15 cellular contexts compared by ENCODE assay signal in the genomic region with DNA sequence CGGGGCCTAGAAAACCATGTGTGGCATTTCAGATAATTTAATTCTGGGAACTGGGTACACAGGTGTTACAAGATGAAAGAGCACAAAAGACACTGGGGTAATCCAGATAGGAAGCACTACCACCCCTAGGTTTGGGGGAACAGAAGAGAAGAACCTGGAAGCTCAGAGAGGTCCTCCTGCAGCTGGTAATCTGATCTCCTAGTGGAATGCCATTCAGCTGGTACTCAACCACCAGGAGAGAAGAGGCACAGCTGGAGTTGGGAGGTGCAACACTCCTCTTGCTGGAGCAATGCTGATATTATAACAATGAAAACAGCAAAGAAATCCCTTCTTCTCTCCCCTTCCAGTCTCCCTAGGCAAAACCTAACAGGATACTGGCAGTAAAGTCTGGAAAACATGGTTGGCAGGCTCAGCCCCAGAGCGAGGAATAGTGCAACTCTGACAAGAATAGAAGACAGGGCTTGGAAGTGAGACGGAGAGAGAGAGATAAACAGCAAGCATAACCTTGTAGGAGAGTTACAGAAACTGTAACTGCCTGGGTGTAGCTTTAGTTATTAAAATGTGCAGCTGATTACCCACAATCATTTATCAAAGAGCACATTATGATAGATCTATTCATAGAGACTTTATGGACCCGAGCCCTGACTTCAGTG. TPM values are rescaled to one million over a fixed set of nuclear protein-coding genes. Genes with fewer than 3 reads are reported as not detected.
DNase-seq lines count a peak whose midpoint lies in the region; ATAC-seq and TF ChIP-seq lines count a peak whose summit lies in the region.
"Had no signal": no experiment of that assay in that cellular context is flagged by ENCODE, and none has a peak within 500 bp of the region (broad histone marks: within the 10 kb centered on the region; RNA-seq: fewer than 3 reads in every experiment).

No MANE protein-coding gene starts in this region.

- H3K27ac Mint-ChIP-seq in GM23338 = peak overlapping the region; percentile 87

- H4K20me1 ChIP-seq in GM23338 (replicated peaks; ENCODE audit: insufficient read depth) = peaks cover 17% of the 10 kb centered on the region

- H3K18ac ChIP-seq in mesendoderm (ENCODE audit: low read length) = no peak overlapping the region

- H3K23ac ChIP-seq in mesendoderm (ENCODE audit: low read length) = no peak overlapping the region

- peaks cover 62% of the 10 kb centered on the region for H3K79me2 ChIP-seq in GM23338 (replicated peaks; ENCODE audit: insufficient read depth)
- H3K79me2 ChIP-seq in mesendoderm (ENCODE audit: control insufficient read depth, insufficient read depth, low read length) = peaks cover 5% of the 10 kb centered on the region

- H3K9ac ChIP-seq in mesendoderm (ENCODE audit: low read length) = peak overlapping the region; percentile 35
- H3K9ac ChIP-seq: BLaER1 treated with 17β-estradiol and CSF1 and Interleukin-3, amounts not matched to agents 10 nM and 100 nM had no signal

- H3K4me3 ChIP-seq in GM23338 (peak overlapping the region; percentile 32), mesendoderm (ENCODE audit: low read length) (no peak overlapping the region)
- H3K4me3 ChIP-seq: BLaER1 treated with 17β-estradiol and CSF1 and Interleukin-3, amounts not matched to agents 10 nM and 100 nM; MG63; testis had no signal

- H2AFZ ChIP-seq in GM23338 = no peak overlapping the region

- no peak overlapping the region for H4K8ac ChIP-seq in mesendoderm (ENCODE audit: low read depth, low read length)

- H3K79me1 ChIP-seq in mesendoderm (ENCODE audit: low read length) = peaks cover 3% of the 10 kb centered on the region

- no peak overlapping the region for H2BK15ac ChIP-seq in mesendoderm (replicated peaks; ENCODE audit: low read depth)

- H3K36me3 ChIP-seq in GM23338 (ENCODE audit: insufficient read depth) (no peaks in the 10 kb centered on the region), mesendoderm (ENCODE audit: control insufficient read depth, insufficient read depth, low read length) (no peaks in the 10 kb centered on the region)

- no peak overlapping the region for H3K4ac ChIP-seq in mesendoderm (ENCODE audit: low read depth, low read length)

- peaks cover 46% of the 10 kb centered on the region for H3K4me1 Mint-ChIP-seq in GM23338

- H3K27ac ChIP-seq in GM23338 (ENCODE audit: low read depth) (peak overlapping the region; percentile 93), mesendoderm (ENCODE audit: low read depth, low read length) (peak overlapping the region; percentile 63)
- H3K27ac ChIP-seq: BLaER1 treated with 17β-estradiol and CSF1 and Interleukin-3, amounts not matched to agents 10 nM and 100 nM; testis had no signal

- no peak overlapping the region for H4K5ac ChIP-seq in mesendoderm (ENCODE audit: low read length)

- DNase-seq in GM23338 (ENCODE audit: low spot score) = peak; percentile 80
- DNase-seq in NCI-H2029 treated with DMSO at 0.1 percent for 48 hours (lab: John Stamatoyannopoulos, UW) = peak; percentile 31
- peak; percentile 47 for DNase-seq in ecto neural progenitor cell (ENCODE audit: low spot score)
- DNase-seq in mesendoderm = peak; percentile 84
- DNase-seq in NCI-H1436 treated with DMSO at 0.1 percent for 48 hours (lab: John Stamatoyannopoulos, UW) = no peak
- DNase-seq in amniotic stem cell (lab: John Stamatoyannopoulos, UW) = no peak
- DNase-seq: activated naive CD4-positive, alpha-beta T cell; foreskin melanocyte; islet precursor cell; MG63; NCI-H2081 treated with DMSO at 0.1 percent for 48 hours; OCI-M1; testis had no signal

- peak overlapping the region; percentile 38 for H3K4me3 Mint-ChIP-seq in GM23338

- no peak overlapping the region for H2BK5ac ChIP-seq in mesendoderm (ENCODE audit: low read length)

- no peaks in the 10 kb centered on the region for H3K9me3 Mint-ChIP-seq in GM23338

- peak; percentile 90 for ATAC-seq in GM23338
- no peak for ATAC-seq in HG03025 (IDR thresholded peaks at IDR 0.05; ENCODE audit: low FRiP score, unreplicated experiment)

- H3K27me3 ChIP-seq in GM23338 (ENCODE audit: insufficient read depth) (no peaks in the 10 kb centered on the region), mesendoderm (ENCODE audit: insufficient read depth, low read length, poor library complexity) (no peaks in the 10 kb centered on the region)
- H3K27me3 ChIP-seq: BLaER1 treated with 17β-estradiol and CSF1 and Interleukin-3, amounts not matched to agents 10 nM and 100 nM; MG63; testis had no signal

- no peaks in the 10 kb centered on the region for H3K9me2 ChIP-seq in GM23338 (ENCODE audit: insufficient read depth)

- peaks cover 8% of the 10 kb centered on the region for H3K36me3 Mint-ChIP-seq in GM23338 (ENCODE audit: low read depth)

- H2AK5ac ChIP-seq in mesendoderm (ENCODE audit: low read length) = no peak overlapping the region

- H3K4me2 ChIP-seq in GM23338 = peak overlapping the region; percentile 70
- peak overlapping the region; percentile 35 for H3K4me2 ChIP-seq in mesendoderm (ENCODE audit: low read length)
- H3K4me2 ChIP-seq: BLaER1 treated with 17β-estradiol and CSF1 and Interleukin-3, amounts not matched to agents 10 nM and 100 nM had no signal

- H3F3A ChIP-seq in GM23338 (replicated peaks; ENCODE audit: low read depth) = peaks cover 11% of the 10 kb centered on the region

- no CpG with 5 or more reads among the region's 4 CpGs for WGBS in mesendoderm (ENCODE audit: extremely low coverage, insufficient coverage, low lambda C conversion rate)

- H3K56ac ChIP-seq in mesendoderm (ENCODE audit: low read length) = no peak overlapping the region

- TF ChIP-seq CTCF in GM23338 (conservative IDR thresholded peaks at IDR 0.05; ENCODE audit: low read depth in 2 of 2) = no peak

- H3K4me1 ChIP-seq in GM23338 (ENCODE audit: insufficient read depth) (peaks cover 59% of the 10 kb centered on the region), mesendoderm (ENCODE audit: control insufficient read depth, low read depth, low read length) (peaks cover 5% of the 10 kb centered on the region)
- H3K4me1 ChIP-seq: BLaER1 treated with 17β-estradiol and CSF1 and Interleukin-3, amounts not matched to agents 10 nM and 100 nM; testis had no signal

- no peaks in the 10 kb centered on the region for H3K27me3 Mint-ChIP-seq in GM23338 (ENCODE audit: insufficient read depth, low read depth, poor library complexity)

- H2BK120ac ChIP-seq in mesendoderm (ENCODE audit: low read depth, low read length) = no peak overlapping the region

TF ChIP-seq in GM23338, 12 proteins besides CTCF, POLR2A, EP300 and RAD21 (continues in another document):
- TF ChIP-seq, protein P1, sequence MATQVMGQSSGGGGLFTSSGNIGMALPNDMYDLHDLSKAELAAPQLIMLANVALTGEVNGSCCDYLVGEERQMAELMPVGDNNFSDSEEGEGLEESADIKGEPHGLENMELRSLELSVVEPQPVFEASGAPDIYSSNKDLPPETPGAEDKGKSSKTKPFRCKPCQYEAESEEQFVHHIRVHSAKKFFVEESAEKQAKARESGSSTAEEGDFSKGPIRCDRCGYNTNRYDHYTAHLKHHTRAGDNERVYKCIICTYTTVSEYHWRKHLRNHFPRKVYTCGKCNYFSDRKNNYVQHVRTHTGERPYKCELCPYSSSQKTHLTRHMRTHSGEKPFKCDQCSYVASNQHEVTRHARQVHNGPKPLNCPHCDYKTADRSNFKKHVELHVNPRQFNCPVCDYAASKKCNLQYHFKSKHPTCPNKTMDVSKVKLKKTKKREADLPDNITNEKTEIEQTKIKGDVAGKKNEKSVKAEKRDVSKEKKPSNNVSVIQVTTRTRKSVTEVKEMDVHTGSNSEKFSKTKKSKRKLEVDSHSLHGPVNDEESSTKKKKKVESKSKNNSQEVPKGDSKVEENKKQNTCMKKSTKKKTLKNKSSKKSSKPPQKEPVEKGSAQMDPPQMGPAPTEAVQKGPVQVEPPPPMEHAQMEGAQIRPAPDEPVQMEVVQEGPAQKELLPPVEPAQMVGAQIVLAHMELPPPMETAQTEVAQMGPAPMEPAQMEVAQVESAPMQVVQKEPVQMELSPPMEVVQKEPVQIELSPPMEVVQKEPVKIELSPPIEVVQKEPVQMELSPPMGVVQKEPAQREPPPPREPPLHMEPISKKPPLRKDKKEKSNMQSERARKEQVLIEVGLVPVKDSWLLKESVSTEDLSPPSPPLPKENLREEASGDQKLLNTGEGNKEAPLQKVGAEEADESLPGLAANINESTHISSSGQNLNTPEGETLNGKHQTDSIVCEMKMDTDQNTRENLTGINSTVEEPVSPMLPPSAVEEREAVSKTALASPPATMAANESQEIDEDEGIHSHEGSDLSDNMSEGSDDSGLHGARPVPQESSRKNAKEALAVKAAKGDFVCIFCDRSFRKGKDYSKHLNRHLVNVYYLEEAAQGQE (IDR thresholded peaks at IDR 0.05; ENCODE audit: unreplicated experiment) = no peak
- TF ChIP-seq JUNB (IDR thresholded peaks at IDR 0.05; ENCODE audit: unreplicated experiment) (no peak), ZNF331 (CRISPR knock-in tag; IDR thresholded peaks at IDR 0.05; ENCODE audit: low read depth) (peak; percentile 24; the same call in 1 of the 2 replicates), ZNF114 (CRISPR knock-in tag; IDR thresholded peaks at IDR 0.05) (peak; percentile 80; the same call in 1 of the 2 replicates)
- TF ChIP-seq, protein P2, sequence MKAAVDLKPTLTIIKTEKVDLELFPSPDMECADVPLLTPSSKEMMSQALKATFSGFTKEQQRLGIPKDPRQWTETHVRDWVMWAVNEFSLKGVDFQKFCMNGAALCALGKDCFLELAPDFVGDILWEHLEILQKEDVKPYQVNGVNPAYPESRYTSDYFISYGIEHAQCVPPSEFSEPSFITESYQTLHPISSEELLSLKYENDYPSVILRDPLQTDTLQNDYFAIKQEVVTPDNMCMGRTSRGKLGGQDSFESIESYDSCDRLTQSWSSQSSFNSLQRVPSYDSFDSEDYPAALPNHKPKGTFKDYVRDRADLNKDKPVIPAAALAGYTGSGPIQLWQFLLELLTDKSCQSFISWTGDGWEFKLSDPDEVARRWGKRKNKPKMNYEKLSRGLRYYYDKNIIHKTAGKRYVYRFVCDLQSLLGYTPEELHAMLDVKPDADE (IDR thresholded peaks at IDR 0.05) = no peak

RNA-seq across cellular contexts. Expression of a gene that starts 35.0 kb away (rescaled TPM):
- total RNA-seq in GM23338 (2014; rRNA removed; shearing (Covaris generic)) = 24.6 and 26.7 TPM in 2 replicates
- 4.8 and 5.3 TPM in 2 replicates for polyA plus RNA-seq in GM23338 (2016; fragmentation: Nextera tagmentation; extraction: Ambion mirVana)
- polyA plus RNA-seq in mesendoderm (2013, experiment 1 of 2) = 14.2 TPM
- 15.0 TPM for polyA plus RNA-seq in mesendoderm (2013, experiment 2 of 2)

Comparison
In these comparisons a context has a peak if more than half of its experiments do, and no peak if none do; other contexts are left out.
1. DNase-seq: peak in GM23338 (single experiment), NCI-H2029 treated with DMSO at 0.1 percent for 48 hours (single experiment), ecto neural progenitor cell (single experiment) and mesendoderm (single experiment); none in NCI-H1436 treated with DMSO at 0.1 percent for 48 hours (single experiment) and amniotic stem cell (single experiment).